31 cellular contexts compared by ENCODE assay signal in genomic region chr2:103847276-103847675, GRCh38.
"Had no signal": no experiment of that assay in that cellular context is flagged by ENCODE, and none has a peak within 500 bp of the region (broad histone marks: within the 10 kb centered on the region; RNA-seq: fewer than 3 reads in every experiment).

No MANE protein-coding gene starts in this region.

- ATAC-seq: naive thymus-derived CD4-positive, alpha-beta T cell; natural killer cell; psoas muscle; right cardiac atrium; right lobe of liver; stimulated activated memory B cell treated with anti-CD40 and anti-IgM and Interleukin-4, amounts not matched to agents 10 μg/mL and 1 μg/mL and 100 μg/mL, for 72 hours; stimulated activated naive CD8-positive, alpha-beta T cell treated with anti-CD3 and anti-CD28 coated beads, Interleukin-15, amount 100 ng/mL, for 72 hours; stimulated activated naive CD8-positive, alpha-beta T cell treated with anti-CD3 and anti-CD28 coated beads, Interleukin-15, Interleukin-2, amounts not matched to agents 100 U/mL and 50 U/mL, for 24 hours; upper lobe of right lung had no signal

- H3K9me3 ChIP-seq: right lobe of liver, sigmoid colon, suprapubic skin, testis, tibial artery, transverse colon, upper lobe of right lung, uterus had no signal

- H3K4me1 ChIP-seq: neural progenitor cell, parathyroid adenoma, psoas muscle, right lobe of liver, sigmoid colon, spleen, suprapubic skin, testis, tibial artery, transverse colon, upper lobe of right lung, uterus had no signal

- H3K4me2 ChIP-seq: neural progenitor cell, smooth muscle cell had no signal

- H3K27me3 Mint-ChIP-seq: naive thymus-derived CD4-positive, alpha-beta T cell; progenitor cell of endocrine pancreas; stimulated activated memory B cell treated with anti-CD40 and anti-IgM and Interleukin-4, amounts not matched to agents 10 μg/mL and 1 μg/mL and 100 μg/mL, for 72 hours; stimulated activated naive CD8-positive, alpha-beta T cell treated with anti-CD3 and anti-CD28 coated beads, Interleukin-15, amount 100 ng/mL, for 72 hours; type B pancreatic cell had no signal

- H3K36me3 ChIP-seq: neural progenitor cell, right lobe of liver, sigmoid colon, spleen, suprapubic skin, tibial artery, transverse colon, upper lobe of right lung, uterus had no signal

- H3K27me3 ChIP-seq: neural progenitor cell, right lobe of liver, sigmoid colon, spleen, suprapubic skin, testis, tibial artery, transverse colon, upper lobe of right lung, uterus had no signal

- H3K9ac ChIP-seq: neural progenitor cell, parathyroid adenoma had no signal

- H3K27ac Mint-ChIP-seq: naive thymus-derived CD4-positive, alpha-beta T cell; natural killer cell; nephron; neural progenitor cell; progenitor cell of endocrine pancreas; stimulated activated memory B cell treated with anti-CD40 and anti-IgM and Interleukin-4, amounts not matched to agents 10 μg/mL and 1 μg/mL and 100 μg/mL, for 72 hours; stimulated activated naive CD8-positive, alpha-beta T cell treated with anti-CD3 and anti-CD28 coated beads, Interleukin-15, amount 100 ng/mL, for 72 hours; type B pancreatic cell had no signal

- H3K4me1 Mint-ChIP-seq: naive thymus-derived CD4-positive, alpha-beta T cell; natural killer cell; nephron; neural progenitor cell; stimulated activated memory B cell treated with anti-CD40 and anti-IgM and Interleukin-4, amounts not matched to agents 10 μg/mL and 1 μg/mL and 100 μg/mL, for 72 hours; stimulated activated naive CD8-positive, alpha-beta T cell treated with anti-CD3 and anti-CD28 coated beads, Interleukin-15, amount 100 ng/mL, for 72 hours had no signal

- H3K27ac ChIP-seq: neural progenitor cell, parathyroid adenoma, psoas muscle, right lobe of liver, sigmoid colon, skin epidermis, spleen, suprapubic skin, testis, tibial artery, transverse colon, upper lobe of right lung, uterus had no signal

- H3K4me3 Mint-ChIP-seq: naive thymus-derived CD4-positive, alpha-beta T cell; natural killer cell; nephron; neural progenitor cell; stimulated activated memory B cell treated with anti-CD40 and anti-IgM and Interleukin-4, amounts not matched to agents 10 μg/mL and 1 μg/mL and 100 μg/mL, for 72 hours; stimulated activated naive CD8-positive, alpha-beta T cell treated with anti-CD3 and anti-CD28 coated beads, Interleukin-15, amount 100 ng/mL, for 72 hours; type B pancreatic cell had no signal

- H3K9me3 Mint-ChIP-seq: type B pancreatic cell had no signal

- DNase-seq: naive thymus-derived CD4-positive, alpha-beta T cell; natural killer cell; occipital lobe; psoas muscle; right cardiac atrium; right lobe of liver; sigmoid colon; spleen; stimulated activated CD4-positive, alpha-beta T cell treated with anti-CD3 and anti-CD28 coated beads, Interleukin-12 subunit alpha, Interleukin-12 subunit beta, amount 100 ng/mL, for 4 hours; stimulated activated CD4-positive, alpha-beta T cell treated with anti-CD3 and anti-CD28 coated beads, Interleukin-1b, Interleukin-23, amount 100 ng/mL, for 48 hours; stimulated activated CD4-positive, alpha-beta T cell treated with anti-CD3 and anti-CD28 coated beads, Interleukin-4, amount 100 ng/mL, for 1 hour; stimulated activated CD4-positive, alpha-beta T cell treated with anti-CD3 and anti-CD28 coated beads, Interleukin-4, amount 100 ng/mL, for 4 hours; stimulated activated CD8-positive, alpha-beta memory T cell treated with anti-CD3 and anti-CD28 coated beads, Interleukin-4, amount 100 ng/mL, for 48 hours; stimulated activated naive CD4-positive, alpha-beta T cell; stimulated activated naive CD8-positive, alpha-beta T cell treated with anti-CD3 and anti-CD28 coated beads, Interleukin-15, amount 100 ng/mL, for 72 hours; stimulated activated naive CD8-positive, alpha-beta T cell treated with anti-CD3 and anti-CD28 coated beads, Interleukin-15, Interleukin-2, amounts not matched to agents 100 U/mL and 50 U/mL, for 24 hours; substantia nigra; testis; tibial artery; transverse colon; upper lobe of right lung; uterus had no signal

- H3K79me2 ChIP-seq: parathyroid adenoma had no signal

- H3K36me3 Mint-ChIP-seq: naive thymus-derived CD4-positive, alpha-beta T cell; neural progenitor cell; stimulated activated memory B cell treated with anti-CD40 and anti-IgM and Interleukin-4, amounts not matched to agents 10 μg/mL and 1 μg/mL and 100 μg/mL, for 72 hours; type B pancreatic cell had no signal

- H2AFZ ChIP-seq: neural progenitor cell, parathyroid adenoma had no signal

- H3K4me3 ChIP-seq: neural progenitor cell, psoas muscle, right lobe of liver, sigmoid colon, skin epidermis, smooth muscle cell, spleen, suprapubic skin, testis, tibial artery, transverse colon, upper lobe of right lung, uterus had no signal
